In genomic region chr18:4438938-4439337, GRCh38 we compare ENCODE assay signal across 10 cellular contexts.
"Had no signal": no experiment of that assay in that cellular context is flagged by ENCODE, and none has a peak within 500 bp of the region (broad histone marks: within the 10 kb centered on the region; RNA-seq: fewer than 3 reads in every experiment).

No MANE protein-coding gene starts in this region.

- ATAC-seq: HCT116, K562 had no signal

- H3K9me3 ChIP-seq: HAP-1 had no signal

- H3K27ac ChIP-seq: GM23248 had no signal

- H3K36me3 ChIP-seq: HAP-1 had no signal

- DNase-seq: GM23248, HFFc6, IMR-90, KG1 had no signal

- FAIRE-seq: H1, H54, HTR-8/SVneo, K562 had no signal

- H3K4me3 Mint-ChIP-seq: HFFc6 had no signal

- H3K27ac Mint-ChIP-seq: HFFc6 had no signal

- H3K4me3 ChIP-seq: GM23248, HAP-1, K562 had no signal

- H3K9ac ChIP-seq: GM23248 had no signal

- H2AFZ ChIP-seq: GM23248 had no signal
